ENCODE assay signal across 9 cellular contexts in the genomic region with DNA sequence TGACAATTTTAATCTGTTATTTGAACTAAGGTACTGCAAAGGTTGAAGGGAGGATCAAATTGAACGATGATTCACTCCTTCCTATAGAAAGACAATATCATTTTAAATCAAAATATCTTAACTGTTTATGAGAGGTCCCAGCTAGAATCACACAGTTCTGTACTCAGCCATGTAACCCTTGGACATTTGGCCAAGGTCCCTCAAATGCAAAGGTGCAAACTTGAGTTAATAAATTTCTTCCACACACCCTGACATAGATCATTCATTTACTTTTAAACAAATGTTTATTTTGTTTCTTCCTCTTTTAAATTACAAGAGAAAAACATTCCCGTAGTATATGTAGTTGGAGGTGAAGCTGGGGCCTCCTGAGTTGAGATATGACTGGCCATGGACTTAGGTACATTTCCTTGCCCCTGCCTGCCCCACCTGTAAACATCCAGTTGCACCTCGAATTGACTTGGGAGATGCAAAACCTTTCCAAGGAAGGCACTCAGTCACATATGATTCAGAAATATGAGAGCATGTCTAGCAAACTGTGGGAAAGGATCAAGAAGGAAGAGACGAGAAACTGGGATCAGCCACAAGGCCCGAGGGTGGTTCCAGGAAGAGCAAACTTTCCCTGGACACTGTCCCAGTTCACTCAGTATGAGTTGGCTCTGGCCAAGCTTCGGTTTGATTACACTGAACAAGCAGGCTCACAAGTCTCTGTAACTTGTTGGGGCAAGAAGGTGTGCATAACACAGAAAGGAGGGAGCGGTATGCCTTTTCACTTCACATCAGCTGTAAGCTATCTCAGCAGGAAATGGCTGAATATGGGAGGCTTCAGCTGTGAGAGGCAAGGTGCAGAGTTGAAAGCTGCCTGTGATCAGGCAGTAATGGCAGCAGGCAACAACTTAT. TPM values are rescaled to one million over a fixed set of nuclear protein-coding genes. Genes with fewer than 3 reads are reported as not detected.
DNase-seq lines count a peak whose midpoint lies in the region; FAIRE-seq and TF ChIP-seq lines count a peak whose summit lies in the region.
"Had no signal": no experiment of that assay in that cellular context is flagged by ENCODE, and none has a peak within 500 bp of the region (broad histone marks: within the 10 kb centered on the region; RNA-seq: fewer than 3 reads in every experiment).

No MANE protein-coding gene starts in this region.

- intact Hi-C loops in kidney (cut with DNase I) (no loop called here), tibial artery (cut with DNase I; ENCODE audit: low total_unique reads) (no loop called here)

- H3K4me3 Mint-ChIP-seq in activated naive CD8-positive, alpha-beta T cell treated with anti-CD3 and anti-CD28 coated beads for 36 hours, result peak overlapping the region; percentile 57
- no peak overlapping the region for H3K4me3 Mint-ChIP-seq in neural progenitor cell

- FAIRE-seq in kidney (lab: Jason Lieb, UNC), result no peak
- FAIRE-seq: G401.6 had no signal

- peaks cover 85% of the 10 kb centered on the region for H3K36me3 Mint-ChIP-seq in activated naive CD8-positive, alpha-beta T cell treated with anti-CD3 and anti-CD28 coated beads for 36 hours
- H3K36me3 Mint-ChIP-seq in neural progenitor cell, result no peaks in the 10 kb centered on the region

- DNase-seq in activated effector memory CD4-positive, alpha-beta T cell treated with anti-CD3 and anti-CD28 coated beads, Interleukin-2, amount 50 U/mL, for 16 hours, result peak; percentile 67
- no peak for DNase-seq in activated effector memory CD4-positive, alpha-beta T cell treated with Interleukin-2 at 50 U/mL for 16 hours
- DNase-seq in activated naive CD8-positive, alpha-beta T cell treated with anti-CD3 and anti-CD28 coated beads for 36 hours, result no peak
- DNase-seq in kidney (no peak), tibial artery (peak; percentile 69 to 74), neural progenitor cell (ENCODE audit: low spot score) (no peak), globus pallidus (ENCODE audit: low spot score) (no peak)
- DNase-seq in effector CD4-positive, alpha-beta T cell, result no peak

- no peak overlapping the region for H3K4me2 ChIP-seq in neural progenitor cell

- peaks cover 12 to 30% of the 10 kb centered on the region in 2 donors for H3K4me1 ChIP-seq in kidney (ENCODE audit: control insufficient read depth in 1 of 2, insufficient read depth in 1 of 2, low read depth in 1 of 2, low read length in 2 of 2)
- H3K4me1 ChIP-seq in tibial artery, result peaks cover 0 to 19% (median 8%) of the 10 kb centered on the region in 4 donors
- no peaks in the 10 kb centered on the region for H3K4me1 ChIP-seq in neural progenitor cell

- H3K36me3 ChIP-seq in kidney (ENCODE audit: control insufficient read depth in 1 of 2, insufficient read depth in 2 of 2, low read length in 2 of 2) (peaks cover 8 to 37% of the 10 kb centered on the region in 2 donors), tibial artery (peaks cover 0 to 23% (median 0%) of the 10 kb centered on the region in 3 donors), neural progenitor cell (no peaks in the 10 kb centered on the region)

- H3K27ac Mint-ChIP-seq in activated naive CD8-positive, alpha-beta T cell treated with anti-CD3 and anti-CD28 coated beads for 36 hours, result peak overlapping the region; percentile 88
- no peak overlapping the region for H3K27ac Mint-ChIP-seq in neural progenitor cell

- no peaks in the 10 kb centered on the region for H4K20me1 ChIP-seq in neural progenitor cell (ENCODE audit: low read depth)

- no peaks in the 10 kb centered on the region for H3F3A ChIP-seq in neural progenitor cell (ENCODE audit: low read depth)

- H3K9me3 Mint-ChIP-seq in activated naive CD8-positive, alpha-beta T cell treated with anti-CD3 and anti-CD28 coated beads for 36 hours, result peaks cover 1% of the 10 kb centered on the region
- H3K9me3 Mint-ChIP-seq in neural progenitor cell, result no peaks in the 10 kb centered on the region

- TF ChIP-seq CTCF in kidney (IDR thresholded peaks at IDR 0.05; ENCODE audit: borderline replicate concordance, extremely low read depth, insufficient read depth), result no peak
- no peak for TF ChIP-seq CTCF in tibial artery (IDR thresholded peaks at IDR 0.05)
- TF ChIP-seq CTCF in neural progenitor cell (IDR thresholded peaks at IDR 0.05), result no peak

- H3K79me2 ChIP-seq in neural progenitor cell (ENCODE audit: low read depth), result no peaks in the 10 kb centered on the region

- no peak overlapping the region for H2AFZ ChIP-seq in neural progenitor cell (replicated peaks)

- peak overlapping the region; percentile 13 to 37 for H3K4me3 ChIP-seq in kidney (ENCODE audit: low read length in 2 of 2)
- H3K4me3 ChIP-seq in tibial artery, result no peak overlapping the region
- H3K4me3 ChIP-seq in neural progenitor cell, result no peak overlapping the region

- no peaks in the 10 kb centered on the region for H3K27me3 ChIP-seq in tibial artery
- H3K27me3 ChIP-seq in neural progenitor cell, result no peaks in the 10 kb centered on the region

- H3K9me3 ChIP-seq in kidney (ENCODE audit: control insufficient read depth in 1 of 2, low read length in 2 of 2) (no peaks in the 10 kb centered on the region), tibial artery (no peaks in the 10 kb centered on the region), neural progenitor cell (ENCODE audit: low read depth) (no peaks in the 10 kb centered on the region)

- H3K9ac ChIP-seq in kidney (ENCODE audit: low read length in 2 of 2) (peak overlapping the region in 1 of 2 donors; percentile 36), neural progenitor cell (no peak overlapping the region)

- H3K27ac ChIP-seq in kidney (ENCODE audit: low read depth in 2 of 2, low read length in 2 of 2) (peak overlapping the region; percentile 66 to 71), tibial artery (peak overlapping the region; percentile 19 to 50), neural progenitor cell (no peak overlapping the region)

- peaks cover 92% of the 10 kb centered on the region for H3K4me1 Mint-ChIP-seq in activated naive CD8-positive, alpha-beta T cell treated with anti-CD3 and anti-CD28 coated beads for 36 hours
- H3K4me1 Mint-ChIP-seq in neural progenitor cell, result no peaks in the 10 kb centered on the region

- no peaks in the 10 kb centered on the region for H3K27me3 Mint-ChIP-seq in activated naive CD8-positive, alpha-beta T cell treated with anti-CD3 and anti-CD28 coated beads for 36 hours
- H3K27me3 Mint-ChIP-seq in neural progenitor cell (ENCODE audit: insufficient read depth, low read depth), result peaks cover 2% of the 10 kb centered on the region

RNA-seq across cellular contexts. Expression of a gene that starts 6.7 kb away (rescaled TPM):
- 10 to 100 TPM; 52.4 to 55.2 TPM for total RNA-seq in activated naive CD8-positive, alpha-beta T cell treated with anti-CD3 and anti-CD28 coated beads for 36 hours
- total RNA-seq in kidney (277 TPM), neural progenitor cell (ENCODE audit: low replicate concordance) (not detected in 2 replicates)
- 75.4 TPM for polyA plus RNA-seq in kidney (ENCODE audit: insufficient read depth, low read depth, low replicate concordance)

Comparison
In these comparisons a context has a peak if more than half of its experiments do, and no peak if none do; other contexts are left out.
1. DNase-seq: peak in activated effector memory CD4-positive, alpha-beta T cell treated with anti-CD3 and anti-CD28 coated beads, Interleukin-2, amount 50 U/mL, for 16 hours (single experiment) and tibial artery (2 of 2); none in activated effector memory CD4-positive, alpha-beta T cell treated with Interleukin-2 at 50 U/mL for 16 hours (single experiment), activated naive CD8-positive, alpha-beta T cell treated with anti-CD3 and anti-CD28 coated beads for 36 hours (single experiment), kidney (single experiment), neural progenitor cell (single experiment), effector CD4-positive, alpha-beta T cell (single experiment) and globus pallidus (single experiment).
2. H3K4me3 ChIP-seq: peak in kidney (2 of 2); none in tibial artery (0 of 2) and neural progenitor cell (single experiment).
3. RNA of a gene that starts 6.7 kb away (total RNA-seq): 277 TPM in kidney (single experiment) and 52.4 to 55.2 TPM in activated naive CD8-positive, alpha-beta T cell treated with anti-CD3 and anti-CD28 coated beads for 36 hours; not detected in neural progenitor cell; every median in the first group is over 10 times any median in the second.